ENCODE assay signal across 29 cellular contexts in the genomic region with DNA sequence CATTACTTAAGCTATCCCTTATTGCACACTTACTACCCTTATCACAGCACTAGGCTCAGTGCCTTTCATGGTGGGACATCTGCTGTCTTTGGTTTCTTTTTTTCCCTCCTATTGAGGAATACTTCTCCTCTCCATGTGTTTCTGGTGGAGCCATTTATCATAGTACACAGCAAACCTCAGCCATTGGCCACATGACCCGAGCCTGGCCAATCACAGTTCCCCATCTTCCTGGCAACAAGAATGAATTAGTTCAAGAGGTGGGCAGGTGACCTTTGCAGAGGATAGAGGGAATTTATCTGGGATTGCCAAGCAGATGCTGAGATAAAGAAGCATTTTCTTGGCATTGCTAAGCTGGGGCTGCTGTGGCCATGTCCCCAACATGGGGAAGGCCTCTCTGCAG.
"Had no signal": no experiment of that assay in that cellular context is flagged by ENCODE, and none has a peak within 500 bp of the region (broad histone marks: within the 10 kb centered on the region; RNA-seq: fewer than 3 reads in every experiment).

No MANE protein-coding gene starts in this region.

- H2AFZ ChIP-seq: neural progenitor cell had no signal

- H3K4me2 ChIP-seq: neural progenitor cell had no signal

- H3K9ac ChIP-seq: neural progenitor cell had no signal

- H3K9me3 Mint-ChIP-seq: effector memory CD8-positive, alpha-beta T cell; memory B cell; natural killer cell treated with Interleukin-12 subunit alpha and Interleukin-12 subunit beta and Interleukin-15 and Interleukin-18, amount 100 ng/mL, for 72 hours; stimulated activated effector memory CD8-positive, alpha-beta T cell treated with anti-CD3 and anti-CD28 coated beads, Interleukin-12 subunit alpha, Interleukin-12 subunit beta, amount 100 ng/mL, for 72 hours had no signal

- H3K36me3 ChIP-seq: neural progenitor cell, ovary, sigmoid colon, tibial artery had no signal

- H3K9me3 ChIP-seq: mucosa of descending colon, ovary, psoas muscle, sigmoid colon, testis, tibial artery had no signal

- H3K27ac ChIP-seq: coronary artery, neural progenitor cell, ovary, psoas muscle, sigmoid colon, testis, tibial artery had no signal

- H3K27me3 ChIP-seq: neural progenitor cell, ovary, sigmoid colon, testis, tibial artery had no signal

- H3K27me3 Mint-ChIP-seq: memory B cell had no signal

- ATAC-seq: effector memory CD8-positive, alpha-beta T cell; left lobe of liver; mucosa of descending colon; natural killer cell treated with Interleukin-12 subunit alpha and Interleukin-12 subunit beta and Interleukin-15 and Interleukin-18, amount 100 ng/mL, for 72 hours; psoas muscle; right cardiac atrium; stimulated activated effector memory CD8-positive, alpha-beta T cell treated with anti-CD3 and anti-CD28 coated beads, Interleukin-12 subunit alpha, Interleukin-12 subunit beta, amount 100 ng/mL, for 72 hours had no signal

- H3K4me1 ChIP-seq: neural progenitor cell, psoas muscle, sigmoid colon, testis had no signal

- H3K36me3 Mint-ChIP-seq: memory B cell; naive B cell; natural killer cell treated with Interleukin-12 subunit alpha and Interleukin-12 subunit beta and Interleukin-15 and Interleukin-18, amount 100 ng/mL, for 72 hours; neural progenitor cell; stimulated activated effector memory CD8-positive, alpha-beta T cell treated with anti-CD3 and anti-CD28 coated beads, Interleukin-12 subunit alpha, Interleukin-12 subunit beta, amount 100 ng/mL, for 72 hours; type B pancreatic cell had no signal

- H3K27ac Mint-ChIP-seq: effector memory CD8-positive, alpha-beta T cell; memory B cell; naive B cell; natural killer cell treated with Interleukin-12 subunit alpha and Interleukin-12 subunit beta and Interleukin-15 and Interleukin-18, amount 100 ng/mL, for 72 hours; neural progenitor cell; stimulated activated effector memory CD8-positive, alpha-beta T cell treated with anti-CD3 and anti-CD28 coated beads, Interleukin-12 subunit alpha, Interleukin-12 subunit beta, amount 100 ng/mL, for 72 hours; type B pancreatic cell had no signal

- DNase-seq: dermis blood vessel endothelial cell; effector memory CD8-positive, alpha-beta T cell; erythroblast; head of caudate nucleus; mucosa of descending colon; naive B cell; nucleus accumbens; ovary; posterior cingulate gyrus; psoas muscle; right cardiac atrium; sigmoid colon; stimulated activated CD4-positive, alpha-beta T cell treated with anti-CD3 and anti-CD28 coated beads, Interleukin-2, amount 100 ng/mL, for 24 hours; stimulated activated CD4-positive, alpha-beta T cell treated with anti-CD3 and anti-CD28 coated beads, Interleukin-4, amount 100 ng/mL, for 24 hours; stimulated activated naive CD4-positive, alpha-beta T cell treated with Interleukin-2 at 50 U/mL for 16 hours; substantia nigra; testis; tibial artery had no signal

- H3K4me3 Mint-ChIP-seq: effector memory CD8-positive, alpha-beta T cell; memory B cell; natural killer cell treated with Interleukin-12 subunit alpha and Interleukin-12 subunit beta and Interleukin-15 and Interleukin-18, amount 100 ng/mL, for 72 hours; neural progenitor cell; stimulated activated effector memory CD8-positive, alpha-beta T cell treated with anti-CD3 and anti-CD28 coated beads, Interleukin-12 subunit alpha, Interleukin-12 subunit beta, amount 100 ng/mL, for 72 hours; type B pancreatic cell had no signal

- H3K4me1 Mint-ChIP-seq: stimulated activated effector memory CD8-positive, alpha-beta T cell treated with anti-CD3 and anti-CD28 coated beads, Interleukin-12 subunit alpha, Interleukin-12 subunit beta, amount 100 ng/mL, for 72 hours had no signal

- FAIRE-seq: endometrium, frontal cortex, keratinocyte had no signal

- H3K4me3 ChIP-seq: coronary artery, lung, mucosa of descending colon, neural progenitor cell, ovary, psoas muscle, sigmoid colon, testis, tibial artery had no signal
